In the genomic region with DNA sequence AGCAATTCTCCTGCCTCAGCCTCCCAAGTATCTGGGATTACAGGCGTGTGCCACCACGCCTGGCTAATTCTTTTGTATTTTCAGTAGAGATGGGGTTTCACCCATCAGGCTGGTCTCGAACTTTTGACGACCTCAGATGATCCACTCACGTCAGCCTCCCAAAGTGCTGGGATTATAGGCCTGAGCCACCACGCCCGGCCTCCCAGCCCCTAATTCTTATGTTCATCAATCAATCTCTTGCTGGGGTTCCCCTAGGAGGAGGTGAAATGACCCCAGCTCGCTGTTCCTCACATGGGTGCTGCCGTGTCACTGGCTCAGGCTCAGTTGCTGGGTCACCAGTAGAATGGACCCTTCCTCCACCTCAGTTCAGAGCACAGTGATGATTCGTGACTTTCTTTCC, we compare ENCODE assay signal across 4 cellular contexts. TPM values are rescaled to one million over a fixed set of nuclear protein-coding genes. Genes with fewer than 3 reads are reported as not detected.
"Had no signal": no experiment of that assay in that cellular context is flagged by ENCODE, and none has a peak within 500 bp of the region (broad histone marks: within the 10 kb centered on the region; RNA-seq: fewer than 3 reads in every experiment).

A gene (plus strand): TSS at position 301 of the 400 bp plus-strand sequence.

RNA-seq across cellular contexts. Expression of the gene that starts here (rescaled TPM):
- total RNA-seq: LHCN-M2, M059J, MCF 10A, NCI-H460 had no signal
